In genomic region chr6:9927271-9927670, GRCh38 we compare ENCODE assay signal across 16 cellular contexts.
"Had no signal": no experiment of that assay in that cellular context is flagged by ENCODE, and none has a peak within 500 bp of the region (broad histone marks: within the 10 kb centered on the region; RNA-seq: fewer than 3 reads in every experiment).

No MANE protein-coding gene starts in this region.

- H3K4me3 ChIP-seq: heart right ventricle, lower lobe of right lung, psoas muscle, transverse colon had no signal

- H3K27me3 Mint-ChIP-seq: activated CD4-positive, alpha-beta T cell treated with anti-CD3 and anti-CD28 coated beads, Interleukin-2, amount 10 ng/mL, durations not matched to agents 7 days and 5 days; effector memory CD8-positive, alpha-beta T cell had no signal

- H3K36me3 ChIP-seq: heart right ventricle, lower lobe of right lung, transverse colon had no signal

- H3K27me3 ChIP-seq: heart right ventricle, transverse colon had no signal

- H3K4me1 Mint-ChIP-seq: activated CD4-positive, alpha-beta T cell treated with anti-CD3 and anti-CD28 coated beads, Interleukin-2, amount 10 ng/mL, durations not matched to agents 7 days and 5 days had no signal

- H3K9me3 ChIP-seq: transverse colon had no signal

- FAIRE-seq: astrocyte, frontal cortex had no signal

- H3K4me3 Mint-ChIP-seq: activated CD4-positive, alpha-beta T cell treated with anti-CD3 and anti-CD28 coated beads, Interleukin-2, amount 10 ng/mL, durations not matched to agents 7 days and 5 days; effector memory CD8-positive, alpha-beta T cell had no signal

- DNase-seq: activated CD4-positive, alpha-beta T cell treated with anti-CD3 and anti-CD28 coated beads, Interleukin-2, amount 10 ng/mL, durations not matched to agents 7 days and 5 days; activated naive CD4-positive, alpha-beta T cell treated with anti-CD3 and anti-CD28 coated beads, Interleukin-2, amount 50 U/mL, for 16 hours; dermis blood vessel endothelial cell; effector memory CD8-positive, alpha-beta T cell; heart right ventricle; left colon; lower lobe of right lung; midbrain; psoas muscle; stimulated activated naive CD8-positive, alpha-beta T cell treated with anti-CD3 and anti-CD28 coated beads, Interleukin-15, Interleukin-2, amounts not matched to agents 100 U/mL and 50 U/mL, for 24 hours; transverse colon had no signal

- H3K4me1 ChIP-seq: heart right ventricle, lower lobe of right lung, psoas muscle, transverse colon had no signal

- H3K27ac Mint-ChIP-seq: activated CD4-positive, alpha-beta T cell treated with anti-CD3 and anti-CD28 coated beads, Interleukin-2, amount 10 ng/mL, durations not matched to agents 7 days and 5 days; activated T-helper 2 cell treated with anti-CD3 and anti-CD28 coated beads, Interferon-gamma antibody, Interleukin-2, Interleukin-4, amounts not matched to agents 10 μg/mL and 5 μg/mL and 100 μg/mL, durations not matched to agents 14 hours and 24 hours and 36 hours; effector memory CD8-positive, alpha-beta T cell had no signal

- ATAC-seq: effector memory CD8-positive, alpha-beta T cell; heart right ventricle; left colon; lower lobe of right lung; psoas muscle; sciatic nerve; stimulated activated naive CD8-positive, alpha-beta T cell treated with anti-CD3 and anti-CD28 coated beads, Interleukin-15, Interleukin-2, amounts not matched to agents 100 U/mL and 50 U/mL, for 24 hours had no signal

- H3K27ac ChIP-seq: epithelial cell of prostate, heart right ventricle, lower lobe of right lung, psoas muscle, transverse colon had no signal
